Comparison of ENCODE assay signal across 22 cellular contexts in the genomic region with DNA sequence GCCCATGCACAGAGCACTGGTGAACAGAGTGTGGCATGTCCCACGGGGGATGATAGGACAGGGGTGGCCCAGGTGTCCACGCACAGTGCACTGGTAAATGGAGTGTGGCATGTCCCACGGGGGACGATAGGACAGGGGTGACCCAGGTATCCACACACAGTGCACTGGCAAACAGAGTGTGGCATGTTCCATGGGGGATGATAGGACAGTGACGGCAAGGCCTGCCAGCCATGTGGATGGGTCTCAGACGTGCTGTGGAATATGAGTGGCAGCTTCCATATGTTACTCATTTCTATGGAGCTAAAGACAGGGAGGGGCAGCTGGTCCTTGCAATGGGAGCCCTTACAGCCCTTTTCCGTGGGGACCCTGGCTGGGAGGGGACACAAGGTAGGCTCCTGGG.
DNase-seq lines count a peak whose midpoint lies in the region; ATAC-seq and TF ChIP-seq lines count a peak whose summit lies in the region.
"Had no signal": no experiment of that assay in that cellular context is flagged by ENCODE, and none has a peak within 500 bp of the region (broad histone marks: within the 10 kb centered on the region; RNA-seq: fewer than 3 reads in every experiment).

No MANE protein-coding gene starts in this region.

- H3K9me1 ChIP-seq in IMR-90 (ENCODE audit: insufficient read depth, low read length), result no peaks in the 10 kb centered on the region

- intact Hi-C loops in IMR-90 (cut with micrococcal nuclease), result no loop called here
- intact Hi-C loops in upper lobe of right lung (cut with DNase I), result no loop called here
- intact Hi-C loops in vagina (cut with DNase I), result no loop called here

- no peak overlapping the region for H3K4me3 ChIP-seq in IMR-90 (ENCODE audit: insufficient read depth, low read depth, low read length)
- H3K4me3 ChIP-seq in upper lobe of right lung, result no peak overlapping the region
- no peak overlapping the region for H3K4me3 ChIP-seq in vagina
- H3K4me3 ChIP-seq: A549; BLaER1 treated with 17β-estradiol and CSF1 and Interleukin-3, amounts not matched to agents 10 nM and 100 nM had no signal

- WGBS in IMR-90 (ENCODE audit: extremely low coverage in 2 of 2, insufficient read length in 1 of 2), 2 experiments, result no CpG with 5 or more reads among the region's 7 CpGs

- H3K36me3 Mint-ChIP-seq in neural crest cell (ENCODE audit: low read depth), result no peaks in the 10 kb centered on the region
- H3K36me3 Mint-ChIP-seq: CD14-positive monocyte; CD8-positive, alpha-beta memory T cell had no signal

- in situ Hi-C loops in IMR-90 (cut with MboI; ENCODE audit: low sequenced_read_pairs), result no loop called here

- H3K27me3 Mint-ChIP-seq in neural crest cell (ENCODE audit: low read depth), result no peaks in the 10 kb centered on the region
- H3K27me3 Mint-ChIP-seq: CD4-positive, alpha-beta T cell; CD8-positive, alpha-beta memory T cell had no signal

- dilution Hi-C loops in IMR-90 (cut with HindIII; ENCODE audit: low sequenced_read_pairs, unreplicated experiment), result no loop called here

- H3K4me1 ChIP-seq in IMR-90 (ENCODE audit: control insufficient read depth, insufficient read depth, low read length), result no peaks in the 10 kb centered on the region
- H3K4me1 ChIP-seq in upper lobe of right lung, result no peaks in the 10 kb centered on the region
- no peaks in the 10 kb centered on the region for H3K4me1 ChIP-seq in vagina
- H3K4me1 ChIP-seq: A549, BE2C had no signal

- no peak for TF ChIP-seq RAD21 in IMR-90 (IDR thresholded peaks at IDR 0.05; ENCODE audit: low read length)

- no peak overlapping the region for H3K9ac ChIP-seq in IMR-90 (ENCODE audit: low read depth, low read length)
- H3K9ac ChIP-seq: BLaER1 treated with 17β-estradiol and CSF1 and Interleukin-3, amounts not matched to agents 10 nM and 100 nM had no signal

- no peak overlapping the region for H2BK15ac ChIP-seq in IMR-90 (ENCODE audit: low read depth, low read length)

- peak overlapping the region; percentile 12 for H3K27ac Mint-ChIP-seq in neural crest cell (ENCODE audit: unreplicated experiment)
- H3K27ac Mint-ChIP-seq: CD14-positive monocyte; CD4-positive, alpha-beta T cell; CD8-positive, alpha-beta memory T cell had no signal

- no peak overlapping the region for H2AK5ac ChIP-seq in IMR-90 (ENCODE audit: low read depth, low read length)

- no peak overlapping the region for H3K14ac ChIP-seq in IMR-90 (replicated peaks; ENCODE audit: low read depth, low read length)

- no peak overlapping the region for H2BK120ac ChIP-seq in IMR-90 (ENCODE audit: low read depth, low read length)

- H3K18ac ChIP-seq in IMR-90 (ENCODE audit: low read depth, low read length), result no peak overlapping the region

- H2BK5ac ChIP-seq in IMR-90 (ENCODE audit: low read depth, low read length, poor library complexity, severe bottlenecking), result no peak overlapping the region

- peaks cover 8% of the 10 kb centered on the region for H3K9me3 ChIP-seq in IMR-90 (ENCODE audit: control insufficient read depth, insufficient read depth, low read length)
- no peaks in the 10 kb centered on the region for H3K9me3 ChIP-seq in upper lobe of right lung
- H3K9me3 ChIP-seq in vagina, result no peaks in the 10 kb centered on the region
- H3K9me3 ChIP-seq: A549, BE2C had no signal

- BruUV-seq in IMR-90 (replicated peaks; lab: Mats Ljungman, UMichigan), result no TSS peak

- H4K8ac ChIP-seq in IMR-90 (ENCODE audit: low read depth in 2 of 2, low read length in 2 of 2), result no peak overlapping the region

- POLR2A ChIA-PET in IMR-90 (lab: Charles Lee; ENCODE audit: unreplicated experiment), result no interaction called here

- H2BK20ac ChIP-seq in IMR-90 (ENCODE audit: low read depth, low read length), result no peak overlapping the region

- no peak for TF ChIP-seq CTCF in IMR-90 (conservative IDR thresholded peaks at IDR 0.05; ENCODE audit: low read depth, low read length)
- no peak for TF ChIP-seq CTCF in neural crest cell (conservative IDR thresholded peaks at IDR 0.05)
- no peak for TF ChIP-seq CTCF in upper lobe of right lung (IDR thresholded peaks at IDR 0.05)
- no peak for TF ChIP-seq CTCF in vagina (IDR thresholded peaks at IDR 0.05)

- no peak overlapping the region for H4K5ac ChIP-seq in IMR-90 (ENCODE audit: low read depth, low read length)

- peak overlapping the region; percentile 11 for H2AK9ac ChIP-seq in IMR-90 (replicated peaks; ENCODE audit: low read depth, low read length, poor library complexity)

- H3K4me2 ChIP-seq in IMR-90 (ENCODE audit: low read depth, low read length), result no peak overlapping the region
- H3K4me2 ChIP-seq: A549 had no signal

- H3K27me3 ChIP-seq in IMR-90 (ENCODE audit: control insufficient read depth, insufficient read depth, low read length) (no peaks in the 10 kb centered on the region), upper lobe of right lung (no peaks in the 10 kb centered on the region), vagina (no peaks in the 10 kb centered on the region)
- H3K27me3 ChIP-seq: BE2C; BLaER1 treated with 17β-estradiol and CSF1 and Interleukin-3, amounts not matched to agents 10 nM and 100 nM had no signal

- CTCF ChIA-PET in IMR-90 (lab: Yijun Ruan, JAX), result interaction anchor here (0.6 kb wide), 1 partner anchor 1371 kb away, joined by 4 read pairs; no protein-coding TSS in a partner anchor

- H3K4me3 Mint-ChIP-seq in neural crest cell, result no peak overlapping the region
- H3K4me3 Mint-ChIP-seq: CD14-positive monocyte; CD4-positive, alpha-beta T cell; CD8-positive, alpha-beta memory T cell had no signal

- no peak for DNase-seq in IMR-90
- DNase-seq in neural crest cell (ENCODE audit: low read depth, low spot score), result no peak
- no peak for DNase-seq in upper lobe of right lung
- no peak for DNase-seq in NOMO-1 treated with DMSO at 0.1 percent for 48 hours (lab: John Stamatoyannopoulos, UW; ENCODE audit: unreplicated experiment)
- DNase-seq in RKO (ENCODE audit: low spot score), result no peak
- no peak for DNase-seq in vagina (ENCODE audit: extremely low spot score in 2 of 2)
- DNase-seq: 8988T; ACHN; AML-193; BE2C; CD4-positive, alpha-beta T cell; CD8-positive, alpha-beta memory T cell; DMS 273 treated with DMSO at 0.1 percent for 48 hours; DMS79; GF-D8; GOT3; H7; HCEC 1CT had no signal

- no peak overlapping the region for H3K23ac ChIP-seq in IMR-90 (ENCODE audit: low read depth, low read length)

- H3K36me3 ChIP-seq in IMR-90 (ENCODE audit: control insufficient read depth, insufficient read depth, low read length), result no peaks in the 10 kb centered on the region
- H3K36me3 ChIP-seq in upper lobe of right lung, result no peaks in the 10 kb centered on the region
- no peaks in the 10 kb centered on the region for H3K36me3 ChIP-seq in vagina
- H3K36me3 ChIP-seq: BE2C; BLaER1 treated with 17β-estradiol and CSF1 and Interleukin-3, amounts not matched to agents 10 nM and 100 nM had no signal

- no peak overlapping the region for H3K27ac ChIP-seq in IMR-90 (ENCODE audit: insufficient read depth, low read length)
- no peak overlapping the region for H3K27ac ChIP-seq in upper lobe of right lung
- no peak overlapping the region for H3K27ac ChIP-seq in vagina
- H3K27ac ChIP-seq: A549; BLaER1 treated with 17β-estradiol and CSF1 and Interleukin-3, amounts not matched to agents 10 nM and 100 nM had no signal

- no peak overlapping the region for H4K91ac ChIP-seq in IMR-90 (ENCODE audit: insufficient read depth, low read depth, low read length)

- H3K79me1 ChIP-seq in IMR-90 (ENCODE audit: low read depth in 1 of 2, low read length in 2 of 2), result no peaks in the 10 kb centered on the region

- H4K20me1 ChIP-seq in IMR-90 (ENCODE audit: insufficient read depth, low read length), result no peaks in the 10 kb centered on the region
- H4K20me1 ChIP-seq: BLaER1 treated with 17β-estradiol and CSF1 and Interleukin-3, amounts not matched to agents 10 nM and 100 nM had no signal

- no peak overlapping the region for H3K56ac ChIP-seq in IMR-90 (ENCODE audit: extremely low read depth, insufficient read depth, low read length)

- no peak overlapping the region for H3K4ac ChIP-seq in IMR-90 (ENCODE audit: low read depth, low read length)

- TF ChIP-seq POLR2A in IMR-90 (IDR thresholded peaks at IDR 0.05; ENCODE audit: low read depth, low read length) (no peak), vagina (IDR thresholded peaks at IDR 0.05) (no peak)

- no peaks in the 10 kb centered on the region for H3K9me3 Mint-ChIP-seq in neural crest cell
- H3K9me3 Mint-ChIP-seq: CD4-positive, alpha-beta T cell had no signal

- no peak for ATAC-seq in IMR-90 (ENCODE audit: low read depth)
- ATAC-seq in esophagus mucosa, result peak; percentile 27
- ATAC-seq in upper lobe of right lung, result peak; percentile 20
- ATAC-seq: A549 had no signal

- H2AFZ ChIP-seq in IMR-90 (replicated peaks; ENCODE audit: low read length, poor library complexity), result no peak overlapping the region

- peaks cover 9% of the 10 kb centered on the region for H3K4me1 Mint-ChIP-seq in neural crest cell
- H3K4me1 Mint-ChIP-seq: CD14-positive monocyte; CD8-positive, alpha-beta memory T cell had no signal

TF ChIP-seq in IMR-90, 13 proteins besides CTCF, POLR2A, EP300 and RAD21:
- TF ChIP-seq, protein P1, sequence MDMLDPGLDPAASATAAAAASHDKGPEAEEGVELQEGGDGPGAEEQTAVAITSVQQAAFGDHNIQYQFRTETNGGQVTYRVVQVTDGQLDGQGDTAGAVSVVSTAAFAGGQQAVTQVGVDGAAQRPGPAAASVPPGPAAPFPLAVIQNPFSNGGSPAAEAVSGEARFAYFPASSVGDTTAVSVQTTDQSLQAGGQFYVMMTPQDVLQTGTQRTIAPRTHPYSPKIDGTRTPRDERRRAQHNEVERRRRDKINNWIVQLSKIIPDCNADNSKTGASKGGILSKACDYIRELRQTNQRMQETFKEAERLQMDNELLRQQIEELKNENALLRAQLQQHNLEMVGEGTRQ (IDR thresholded peaks at IDR 0.05; ENCODE audit: low read depth, low read length), result no peak
- TF ChIP-seq FOS (IDR thresholded peaks at IDR 0.05; ENCODE audit: low read depth, low read length) (no peak), CHD1 (IDR thresholded peaks at IDR 0.05; ENCODE audit: low read depth, low read length) (no peak), NFE2L2 (IDR thresholded peaks at IDR 0.05; ENCODE audit: low read depth, low read length) (no peak), CEBPB (IDR thresholded peaks at IDR 0.05; ENCODE audit: low read depth, low read length) (no peak), MAFK (IDR thresholded peaks at IDR 0.05; ENCODE audit: low read depth, low read length) (no peak)
